2 cellular contexts compared by ENCODE assay signal in the genomic region with DNA sequence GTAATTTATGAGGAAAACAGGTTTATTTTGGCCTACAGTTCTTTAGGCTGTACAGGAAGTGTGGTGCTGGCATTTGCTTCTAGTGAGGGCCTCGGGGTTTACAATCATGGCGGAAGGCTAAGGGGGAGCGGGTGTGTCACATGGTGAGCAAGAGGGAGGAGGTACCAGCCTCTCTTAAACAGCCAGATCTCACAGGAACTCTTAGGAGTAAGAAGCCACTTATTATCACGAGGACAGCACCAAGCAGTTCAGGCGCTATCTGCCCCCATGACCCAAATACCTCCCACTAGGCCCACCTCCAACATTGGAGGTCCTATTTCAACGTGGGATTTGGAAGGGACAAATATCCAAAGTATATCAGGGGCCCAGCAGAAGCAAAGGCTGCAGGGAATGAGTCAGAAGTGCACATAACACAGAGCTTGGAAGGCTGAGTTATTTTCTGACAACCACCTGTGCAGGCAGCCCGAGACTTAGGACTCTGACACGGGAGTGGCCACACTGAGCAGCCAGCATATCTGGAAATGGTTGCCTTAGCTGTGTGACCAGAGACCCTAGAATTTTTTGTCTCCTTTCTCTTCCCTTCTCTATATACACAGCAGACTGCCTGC.
TF ChIP-seq lines count a peak whose summit lies in the region.

No MANE protein-coding gene starts in this region.

TF ChIP-seq in SK-N-SH, 30 proteins besides CTCF, POLR2A, EP300 and RAD21:
- peak; percentile 15; the same call in 1 of the 2 replicates for TF ChIP-seq FOSL2 (IDR thresholded peaks at IDR 0.05; ENCODE audit: borderline replicate concordance, low read depth)
- no peak for TF ChIP-seq SIN3A (IDR thresholded peaks at IDR 0.05; ENCODE audit: borderline replicate concordance, low read depth, low read length)

TF ChIP-seq in SK-N-SH treated with all-trans-retinoic acid at 6 μM for 48 hours, 23 proteins besides CTCF, POLR2A, EP300 and RAD21:
- no peak for TF ChIP-seq ZNF565 (CRISPR knock-in tag; conservative IDR thresholded peaks at IDR 0.05; ENCODE audit: low read depth)
- no peak for TF ChIP-seq ZNF70 (CRISPR knock-in tag; IDR thresholded peaks at IDR 0.05)
- no peak for TF ChIP-seq ESRRG (CRISPR knock-in tag; IDR thresholded peaks at IDR 0.05)
- TF ChIP-seq CSDC2 (CRISPR knock-in tag; IDR thresholded peaks at IDR 0.05): no peak
- no peak for TF ChIP-seq TSHZ2 (CRISPR knock-in tag; IDR thresholded peaks at IDR 0.05)
- no peak for TF ChIP-seq TCF4 (CRISPR knock-in tag; IDR thresholded peaks at IDR 0.05; ENCODE audit: borderline replicate concordance)
- no peak for TF ChIP-seq TOX (CRISPR knock-in tag; IDR thresholded peaks at IDR 0.05; ENCODE audit: borderline replicate concordance)
- no peak for TF ChIP-seq ZFP30 (CRISPR knock-in tag; IDR thresholded peaks at IDR 0.05)
- TF ChIP-seq, protein P1, sequence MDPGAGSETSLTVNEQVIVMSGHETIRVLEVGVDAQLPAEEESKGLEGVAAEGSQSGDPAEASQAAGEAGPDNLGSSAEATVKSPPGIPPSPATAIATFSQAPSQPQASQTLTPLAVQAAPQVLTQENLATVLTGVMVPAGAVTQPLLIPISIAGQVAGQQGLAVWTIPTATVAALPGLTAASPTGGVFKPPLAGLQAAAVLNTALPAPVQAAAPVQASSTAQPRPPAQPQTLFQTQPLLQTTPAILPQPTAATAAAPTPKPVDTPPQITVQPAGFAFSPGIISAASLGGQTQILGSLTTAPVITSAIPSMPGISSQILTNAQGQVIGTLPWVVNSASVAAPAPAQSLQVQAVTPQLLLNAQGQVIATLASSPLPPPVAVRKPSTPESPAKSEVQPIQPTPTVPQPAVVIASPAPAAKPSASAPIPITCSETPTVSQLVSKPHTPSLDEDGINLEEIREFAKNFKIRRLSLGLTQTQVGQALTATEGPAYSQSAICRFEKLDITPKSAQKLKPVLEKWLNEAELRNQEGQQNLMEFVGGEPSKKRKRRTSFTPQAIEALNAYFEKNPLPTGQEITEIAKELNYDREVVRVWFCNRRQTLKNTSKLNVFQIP (CRISPR knock-in tag; IDR thresholded peaks at IDR 0.05; ENCODE audit: borderline replicate concordance, low read depth): no peak
- TF ChIP-seq PPARA (CRISPR knock-in tag; IDR thresholded peaks at IDR 0.05; ENCODE audit: borderline replicate concordance): no peak
- no peak for TF ChIP-seq ZFP3 (CRISPR knock-in tag; IDR thresholded peaks at IDR 0.05)
- TF ChIP-seq SNAI2 (CRISPR knock-in tag; IDR thresholded peaks at IDR 0.05): no peak
- TF ChIP-seq ISL1 (CRISPR knock-in tag; IDR thresholded peaks at IDR 0.05): no peak
- TF ChIP-seq RARB (CRISPR knock-in tag; IDR thresholded peaks at IDR 0.05): no peak
- no peak for TF ChIP-seq BACH2 (CRISPR knock-in tag; IDR thresholded peaks at IDR 0.05; ENCODE audit: borderline replicate concordance)
- TF ChIP-seq OSR1 (CRISPR knock-in tag; IDR thresholded peaks at IDR 0.05): no peak
- TF ChIP-seq, protein P2, sequence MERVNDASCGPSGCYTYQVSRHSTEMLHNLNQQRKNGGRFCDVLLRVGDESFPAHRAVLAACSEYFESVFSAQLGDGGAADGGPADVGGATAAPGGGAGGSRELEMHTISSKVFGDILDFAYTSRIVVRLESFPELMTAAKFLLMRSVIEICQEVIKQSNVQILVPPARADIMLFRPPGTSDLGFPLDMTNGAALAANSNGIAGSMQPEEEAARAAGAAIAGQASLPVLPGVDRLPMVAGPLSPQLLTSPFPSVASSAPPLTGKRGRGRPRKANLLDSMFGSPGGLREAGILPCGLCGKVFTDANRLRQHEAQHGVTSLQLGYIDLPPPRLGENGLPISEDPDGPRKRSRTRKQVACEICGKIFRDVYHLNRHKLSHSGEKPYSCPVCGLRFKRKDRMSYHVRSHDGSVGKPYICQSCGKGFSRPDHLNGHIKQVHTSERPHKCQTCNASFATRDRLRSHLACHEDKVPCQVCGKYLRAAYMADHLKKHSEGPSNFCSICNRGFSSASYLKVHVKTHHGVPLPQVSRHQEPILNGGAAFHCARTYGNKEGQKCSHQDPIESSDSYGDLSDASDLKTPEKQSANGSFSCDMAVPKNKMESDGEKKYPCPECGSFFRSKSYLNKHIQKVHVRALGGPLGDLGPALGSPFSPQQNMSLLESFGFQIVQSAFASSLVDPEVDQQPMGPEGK (CRISPR knock-in tag; IDR thresholded peaks at IDR 0.05; ENCODE audit: borderline replicate concordance): no peak
- no peak for TF ChIP-seq ARNTL (CRISPR knock-in tag; IDR thresholded peaks at IDR 0.05; ENCODE audit: borderline replicate concordance, low read depth)
